ENCODE assay signal across 10 cellular contexts in genomic region chr22:41957941-41958556, GRCh38. TPM values are rescaled to one million over a fixed set of nuclear protein-coding genes. Genes with fewer than 3 reads are reported as not detected.
DNase-seq lines count a peak whose midpoint lies in the region; ATAC-seq and TF ChIP-seq lines count a peak whose summit lies in the region.
"Had no signal": no experiment of that assay in that cellular context is flagged by ENCODE, and none has a peak within 500 bp of the region (broad histone marks: within the 10 kb centered on the region; RNA-seq: fewer than 3 reads in every experiment).

No MANE protein-coding gene starts in this region.

- no peak overlapping the region for H3K4me3 Mint-ChIP-seq in effector memory CD8-positive, alpha-beta T cell
- H3K4me3 Mint-ChIP-seq in natural killer cell: no peak overlapping the region

- peak; percentile 35 for ATAC-seq in effector memory CD8-positive, alpha-beta T cell (replicated peaks)
- peak; percentile 5 to 35 (median 10) for ATAC-seq in natural killer cell

- H3K36me3 ChIP-seq in GM06990 (ENCODE audit: control insufficient read depth, insufficient read depth, low read length) (no peaks in the 10 kb centered on the region), HUES6 (ENCODE audit: control insufficient read depth, insufficient read depth, low read length) (no peaks in the 10 kb centered on the region), brain microvascular endothelial cell (replicated peaks) (no peaks in the 10 kb centered on the region), BE2C (no peaks in the 10 kb centered on the region), SJCRH30 (no peaks in the 10 kb centered on the region)

- H3K27me3 ChIP-seq in GM06990 (replicated peaks; ENCODE audit: control insufficient read depth, insufficient read depth, low read length) (no peaks in the 10 kb centered on the region), HUES6 (ENCODE audit: control insufficient read depth, insufficient read depth, low read length) (peaks cover 6% of the 10 kb centered on the region), brain microvascular endothelial cell (replicated peaks) (no peaks in the 10 kb centered on the region), BE2C (no peaks in the 10 kb centered on the region), SJCRH30 (no peaks in the 10 kb centered on the region)

- H3K27me3 Mint-ChIP-seq in effector memory CD8-positive, alpha-beta T cell: peaks cover 0 to 4% of the 10 kb centered on the region in 2 donors
- H3K27me3 Mint-ChIP-seq in natural killer cell (ENCODE audit: low read depth in 2 of 2): peaks cover 0 to 4% of the 10 kb centered on the region in 2 donors

- H3K9me3 Mint-ChIP-seq in effector memory CD8-positive, alpha-beta T cell: no peaks in the 10 kb centered on the region
- H3K9me3 Mint-ChIP-seq in natural killer cell: no peaks in the 10 kb centered on the region

- H3K27ac Mint-ChIP-seq in effector memory CD8-positive, alpha-beta T cell: no peak overlapping the region
- H3K27ac Mint-ChIP-seq in natural killer cell: peak overlapping the region in 1 of 2 donors; percentile 74

- H3K4me1 Mint-ChIP-seq in effector memory CD8-positive, alpha-beta T cell (ENCODE audit: low read depth in 2 of 2): peaks cover 4 to 6% of the 10 kb centered on the region in 2 donors
- H3K4me1 Mint-ChIP-seq in natural killer cell: peaks cover 5 to 14% of the 10 kb centered on the region in 2 donors

- peaks cover 9% of the 10 kb centered on the region for H3K36me3 Mint-ChIP-seq in effector memory CD8-positive, alpha-beta T cell (ENCODE audit: insufficient read depth)
- no peaks in the 10 kb centered on the region for H3K36me3 Mint-ChIP-seq in natural killer cell

- peaks cover 6% of the 10 kb centered on the region for H3K4me1 ChIP-seq in HUES6 (ENCODE audit: control insufficient read depth, insufficient read depth, low read length)
- H3K4me1 ChIP-seq in BE2C: peaks cover 12% of the 10 kb centered on the region; the same call in 1 of the 2 replicates
- H3K4me1 ChIP-seq in SJCRH30: peaks cover 2% of the 10 kb centered on the region; the same call in 1 of the 2 replicates

- peak overlapping the region; percentile 33 for H3K9ac ChIP-seq in HUES6 (ENCODE audit: low read length)

- H3K9me3 ChIP-seq in HUES6 (ENCODE audit: control insufficient read depth, insufficient read depth, low read depth, low read length) (no peaks in the 10 kb centered on the region), BE2C (no peaks in the 10 kb centered on the region), SJCRH30 (replicated peaks) (no peaks in the 10 kb centered on the region)

- intact Hi-C loops in natural killer cell (cut with micrococcal nuclease): loop anchor here (1.0 kb wide), 1 partner anchor 261 kb away; no protein-coding TSS in a partner anchor

- TF ChIP-seq CTCF in GM06990 (IDR thresholded peaks at IDR 0.05; ENCODE audit: insufficient read depth, low read length, poor library complexity, severe bottlenecking) (no peak), natural killer cell (IDR thresholded peaks at IDR 0.05) (peak; percentile 43), brain microvascular endothelial cell (IDR thresholded peaks at IDR 0.05; ENCODE audit: low read depth, low read length, missing control alignments) (no peak), BE2C (IDR thresholded peaks at IDR 0.05; ENCODE audit: low read depth, low read length) (no peak)

- in situ Hi-C loops in brain microvascular endothelial cell (cut with HindIII; ENCODE audit: low pct_ligation_motif_present, low sequenced_read_pairs): no loop called here

- DNase-seq in GM06990 (ENCODE audit: extremely low read depth, insufficient read length): peak; percentile 44
- no peak for DNase-seq in effector memory CD8-positive, alpha-beta T cell
- no peak for DNase-seq in natural killer cell
- DNase-seq in brain microvascular endothelial cell: no peak
- no peak for DNase-seq in AG08396 (ENCODE audit: low spot score)
- no peak for DNase-seq in BE2C
- DNase-seq in SJCRH30: no peak
- DNase-seq: DMS79 treated with DMSO at 0.1 percent for 48 hours, NCI-H524 had no signal

- H3K4me3 ChIP-seq in GM06990 (replicated peaks; ENCODE audit: low read depth, low read length) (no peak overlapping the region; the same call in 1 of the 2 replicates), HUES6 (ENCODE audit: low read depth, low read length) (peak overlapping the region; percentile 46), brain microvascular endothelial cell (ENCODE audit: low read depth, low read length) (no peak overlapping the region), BE2C (ENCODE audit: low read depth, low read length) (no peak overlapping the region), SJCRH30 (no peak overlapping the region)

- H3K27ac ChIP-seq in HUES6 (ENCODE audit: low read depth, low read length) (no peak overlapping the region), brain microvascular endothelial cell (no peak overlapping the region), SJCRH30 (no peak overlapping the region)

RNA-seq across cellular contexts. Expression of gene CENPM, which starts 11.1 kb away (rescaled TPM):
- 1 to 10 TPM; 4.2 to 7.1 (median 6.1) TPM for total RNA-seq in natural killer cell
- polyA plus RNA-seq in BE2C (2012; ENCODE audit: insufficient read depth, insufficient read length, low read depth): 43.8 TPM
- 60.6 and 60.9 TPM in 2 replicates for total RNA-seq in SJCRH30 (2014; rRNA removed; shearing (Covaris generic))

RNA-seq across cellular contexts. Expression of gene SEPTIN3, which starts 11.2 kb away (rescaled TPM):
- total RNA-seq in natural killer cell: under 1 TPM in 1 of 3 donors, not detected in 2; 0.38 TPM
- 23.3 TPM for polyA plus RNA-seq in BE2C (2012; ENCODE audit: insufficient read depth, insufficient read length, low read depth)
- 1.1 TPM in 2 replicates for total RNA-seq in SJCRH30 (2014; rRNA removed; shearing (Covaris generic))

RNA-seq across cellular contexts. Expression of gene TNFRSF13C, which starts 31.4 kb away (rescaled TPM):
- total RNA-seq in natural killer cell: 1 to 10 TPM; 2.4 to 3.2 (median 2.7) TPM
- polyA plus RNA-seq in BE2C (2012; ENCODE audit: insufficient read depth, insufficient read length, low read depth): 0.29 TPM
- 0.94 and 1.8 TPM in 2 replicates for total RNA-seq in SJCRH30 (2014; rRNA removed; shearing (Covaris generic))

RNA-seq across cellular contexts. Expression of gene WBP2NL, which starts 40.5 kb away (rescaled TPM):
- 1 to 10 TPM; 1.7 to 3.6 (median 3.0) TPM for total RNA-seq in natural killer cell
- 8.5 TPM for polyA plus RNA-seq in BE2C (2012; ENCODE audit: insufficient read depth, insufficient read length, low read depth)
- not detected in 2 replicates for total RNA-seq in SJCRH30 (2014; rRNA removed; shearing (Covaris generic))
